ENCODE assay signal across 22 cellular contexts in the genomic region with DNA sequence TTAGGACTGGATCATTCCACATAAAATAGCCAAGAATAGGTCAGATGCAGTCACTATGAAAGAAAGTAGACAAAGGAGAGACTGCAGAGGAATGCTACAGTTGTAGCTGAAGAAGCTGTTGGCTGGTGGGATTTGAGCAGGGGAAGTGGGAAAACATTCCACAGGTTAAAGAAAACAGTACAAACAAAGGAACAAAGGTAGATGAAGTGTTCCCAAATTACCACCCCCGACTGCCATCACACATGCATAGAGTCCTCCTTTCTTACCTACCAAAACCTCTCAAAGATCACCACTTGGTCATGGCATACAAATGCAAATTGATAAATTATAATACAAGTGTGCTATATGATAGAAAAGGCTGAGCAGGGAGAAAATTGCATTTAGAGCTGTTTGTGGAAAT. TPM values are rescaled to one million over a fixed set of nuclear protein-coding genes. Genes with fewer than 3 reads are reported as not detected.
A peak's percentile ranks its signal among the peaks of the same experiment; 100 is the strongest.
DNase-seq lines count a peak whose midpoint lies in the region; ATAC-seq, FAIRE-seq and TF ChIP-seq lines count a peak whose summit lies in the region.
"Had no signal": no experiment of that assay in that cellular context is flagged by ENCODE, and none has a peak within 500 bp of the region (broad histone marks: within the 10 kb centered on the region; RNA-seq: fewer than 3 reads in every experiment).

No MANE protein-coding gene starts in this region.

- no TSS peak for BruUV-seq in K562 (replicated peaks; lab: Mats Ljungman, UMichigan)

- peaks cover 56% of the 10 kb centered on the region for H3K36me3 Mint-ChIP-seq in HFFc6 (ENCODE audit: low read depth)

- no peak for TF ChIP-seq CTCF in HFFc6 (IDR thresholded peaks at IDR 0.05)
- TF ChIP-seq CTCF in K562 (IDR thresholded peaks at IDR 0.05 in 2 of 3, conservative IDR thresholded peaks at IDR 0.05 in 1 of 3; ENCODE audit: insufficient read depth in 2 of 3, low read depth in 1 of 3, low read length in 3 of 3) = no peak

- no peak for FAIRE-seq in K562 (lab: Jason Lieb, UNC)
- FAIRE-seq: islet of Langerhans had no signal

- H3K4me2 ChIP-seq in K562 (ENCODE audit: insufficient read depth, low read length) = no peak overlapping the region

- H3K4me3 Mint-ChIP-seq in HFFc6 = no peak overlapping the region
- H3K4me3 Mint-ChIP-seq: activated CD4-positive, alpha-beta memory T cell treated with anti-CD3 and anti-CD28 coated beads for 36 hours; activated T-cell treated with anti-CD3 and anti-CD28 coated beads, Interleukin-2, amount 50 U/mL, for 4 hours; CD8-positive, alpha-beta T cell; dendritic cell treated with granulocyte-macrophage colony-stimulating factor and Interleukin-4, amounts not matched to agents 40 ng/mL and 50 ng/mL, for 4 days; IgD-negative memory B cell had no signal

- no peak for TF ChIP-seq EP300 in K562 (IDR thresholded peaks at IDR 0.05; ENCODE audit: low read length)

- peaks cover 74% of the 10 kb centered on the region; the same call in 2 of the 3 replicates for H3K36me3 ChIP-seq in K562 (ENCODE audit: control insufficient read depth, insufficient read depth, low read length)
- peaks cover 49% of the 10 kb centered on the region for H3K36me3 ChIP-seq in iPS-20b (ENCODE audit: insufficient read depth, low read depth, low read length)
- H3K36me3 ChIP-seq in rectal smooth muscle tissue (ENCODE audit: control insufficient read depth, insufficient read depth, low read length) = peaks cover 4% of the 10 kb centered on the region

- TF ChIP-seq POLR2A in K562 (conservative IDR thresholded peaks at IDR 0.05) = no peak

- no peak for DNase-seq in HFFc6
- DNase-seq in K562 (ENCODE audit: extremely low read depth in 1 of 4, low spot score in 3 of 4) = no peak
- DNase-seq in GM19238 (ENCODE audit: insufficient read length, low spot score) = no peak
- DNase-seq in NCI-H2029 (lab: John Stamatoyannopoulos, UW) = no peak
- DNase-seq: activated CD4-positive, alpha-beta memory T cell treated with anti-CD3 and anti-CD28 coated beads for 36 hours; activated T-cell treated with anti-CD3 and anti-CD28 coated beads, Interleukin-2, amount 50 U/mL, for 4 hours; brain microvascular endothelial cell; CD8-positive, alpha-beta T cell; DMS79 treated with DMSO at 0.1 percent for 48 hours; gastrocnemius medialis; NCI-H2081; NCI-H524; stimulated activated CD4-positive, alpha-beta T cell treated with anti-CD3 and anti-CD28 coated beads, Interleukin-15, amount 100 ng/mL, for 24 hours; stimulated activated naive CD4-positive, alpha-beta T cell had no signal

- CTCF ChIA-PET in K562 (lab: Yijun Ruan, JAX; ENCODE audit: low intra/inter-chr PET ratio) = no interaction called here

- H3K9me1 ChIP-seq in K562 (ENCODE audit: control insufficient read depth, insufficient read depth, low read length) = no peaks in the 10 kb centered on the region

- intact Hi-C loops in K562 (cut with micrococcal nuclease) = no loop called here

- no peak for ATAC-seq in K562
- no peak for ATAC-seq in GM18861 (IDR thresholded peaks at IDR 0.05; ENCODE audit: unreplicated experiment)
- ATAC-seq: activated naive CD4-positive, alpha-beta T cell treated with anti-CD3 and anti-CD28 coated beads, Interleukin-2, amount 50 U/mL, for 72 hours; activated T-cell treated with anti-CD3 and anti-CD28 coated beads, Interleukin-2, amount 50 U/mL, for 4 hours; CD8-positive, alpha-beta T cell; gastrocnemius medialis had no signal

- H3K27me3 Mint-ChIP-seq in HFFc6 (ENCODE audit: insufficient read depth) = no peaks in the 10 kb centered on the region; the same call in 1 of the 2 replicates
- H3K27me3 Mint-ChIP-seq: activated CD4-positive, alpha-beta memory T cell treated with anti-CD3 and anti-CD28 coated beads for 36 hours; dendritic cell treated with granulocyte-macrophage colony-stimulating factor and Interleukin-4, amounts not matched to agents 40 ng/mL and 50 ng/mL, for 4 days; IgD-negative memory B cell had no signal

- H3K9me3 Mint-ChIP-seq in HFFc6 = no peaks in the 10 kb centered on the region
- H3K9me3 Mint-ChIP-seq: activated CD4-positive, alpha-beta memory T cell treated with anti-CD3 and anti-CD28 coated beads for 36 hours; activated naive CD4-positive, alpha-beta T cell treated with anti-CD3 and anti-CD28 coated beads, Interleukin-2, amount 50 U/mL, for 72 hours; activated T-cell treated with anti-CD3 and anti-CD28 coated beads, Interleukin-2, amount 50 U/mL, for 4 hours; CD8-positive, alpha-beta T cell; dendritic cell treated with granulocyte-macrophage colony-stimulating factor and Interleukin-4, amounts not matched to agents 40 ng/mL and 50 ng/mL, for 4 days; IgD-negative memory B cell had no signal

- H3K27me3 ChIP-seq in K562 (ENCODE audit: control insufficient read depth in 2 of 2, insufficient read depth in 2 of 2, low read length in 2 of 2) (no peaks in the 10 kb centered on the region), iPS-20b (ENCODE audit: insufficient read depth, low read length) (peaks cover 13% of the 10 kb centered on the region; the same call in 1 of the 2 replicates), rectal smooth muscle tissue (ENCODE audit: control insufficient read depth, insufficient read depth, low read length) (no peaks in the 10 kb centered on the region)
- H3K27me3 ChIP-seq: brain microvascular endothelial cell, gastrocnemius medialis, tibial nerve had no signal

- TF ChIP-seq RAD21 in K562 (CRISPR knock-in tag; conservative IDR thresholded peaks at IDR 0.05 in 1 of 2, IDR thresholded peaks at IDR 0.05 in 1 of 2) = no peak

- H3K4me3 ChIP-seq in K562 (no peak overlapping the region), iPS-20b (ENCODE audit: low read length) (peak overlapping the region; percentile 47), rectal smooth muscle tissue (ENCODE audit: low read length) (no peak overlapping the region)
- H3K4me3 ChIP-seq: gastrocnemius medialis, tibial nerve had no signal

- in situ Hi-C loops in K562 (cut with MboI) = no loop called here

- peaks cover 66% of the 10 kb centered on the region for H3K4me1 Mint-ChIP-seq in HFFc6 (ENCODE audit: low read depth)

- H3K79me2 ChIP-seq in K562 (ENCODE audit: control insufficient read depth, insufficient read depth, low read length) = no peaks in the 10 kb centered on the region

- H4K20me1 ChIP-seq in K562 (replicated peaks; ENCODE audit: control insufficient read depth, insufficient read depth, low read length) = no peaks in the 10 kb centered on the region

- no peak overlapping the region for H3K27ac ChIP-seq in K562 (ENCODE audit: extremely low read depth, low read depth, low read length)
- no peak overlapping the region for H3K27ac ChIP-seq in iPS-20b (ENCODE audit: low read length)
- peak overlapping the region; percentile 76 for H3K27ac ChIP-seq in rectal smooth muscle tissue (ENCODE audit: low read depth, low read length)
- H3K27ac ChIP-seq: brain microvascular endothelial cell, gastrocnemius medialis had no signal

- H3K4me1 ChIP-seq in K562 (replicated peaks in 1 of 2; ENCODE audit: control insufficient read depth in 2 of 2, insufficient read depth in 2 of 2, low read length in 2 of 2) (no peaks in the 10 kb centered on the region), iPS-20b (ENCODE audit: insufficient read depth, low read length) (peaks cover 60% of the 10 kb centered on the region), rectal smooth muscle tissue (ENCODE audit: control insufficient read depth, insufficient read depth, low read length) (peaks cover 50% of the 10 kb centered on the region)

- no peak overlapping the region for H2AFZ ChIP-seq in K562 (ENCODE audit: low read depth, low read length)

- peak overlapping the region; percentile 10; the same call in 1 of the 2 replicates for H3K27ac Mint-ChIP-seq in HFFc6
- H3K27ac Mint-ChIP-seq: activated CD4-positive, alpha-beta memory T cell treated with anti-CD3 and anti-CD28 coated beads for 36 hours; activated naive CD4-positive, alpha-beta T cell treated with anti-CD3 and anti-CD28 coated beads, Interleukin-2, amount 50 U/mL, for 72 hours; CD8-positive, alpha-beta T cell; dendritic cell treated with granulocyte-macrophage colony-stimulating factor and Interleukin-4, amounts not matched to agents 40 ng/mL and 50 ng/mL, for 4 days had no signal

- H3K9ac ChIP-seq in K562 (ENCODE audit: insufficient read depth in 1 of 2, low read depth in 2 of 2, low read length in 2 of 2) = no peak overlapping the region
- H3K9ac ChIP-seq in iPS-20b (ENCODE audit: low read depth, low read length) = peak overlapping the region; percentile 60
- no peak overlapping the region for H3K9ac ChIP-seq in rectal smooth muscle tissue (ENCODE audit: low read length)

- POLR2A ChIA-PET in K562 (lab: Yijun Ruan, JAX) = interaction anchor here (0.7 to 3.7 kb wide), 5 partner anchors 10 to 597 kb away, joined by 3 to 14 read pairs (median 4); no protein-coding TSS in a partner anchor

- no peaks in the 10 kb centered on the region for H3K9me3 ChIP-seq in K562 (replicated peaks; ENCODE audit: control insufficient read depth, insufficient read depth, low read depth, low read length)
- H3K9me3 ChIP-seq in iPS-20b (ENCODE audit: insufficient read depth, low read depth, low read length) = no peaks in the 10 kb centered on the region
- H3K9me3 ChIP-seq: gastrocnemius medialis, tibial nerve had no signal

- WGBS in K562 (ENCODE audit: insufficient coverage, low coverage, missing lambda C conversion rate) = 90% methylated on average over 1 of the region's 1 CpG

TF ChIP-seq in K562, 482 proteins besides CTCF, POLR2A, EP300 and RAD21 (continues in another document):
- 0 out of 2 replicates have a peak, but pooled peaks have one; percentile 26 for TF ChIP-seq MYNN (IDR thresholded peaks at IDR 0.05)
- TF ChIP-seq MYNN (CRISPR knock-in tag; IDR thresholded peaks at IDR 0.05) = no peak
- TF ChIP-seq ILF3 (IDR thresholded peaks at IDR 0.05; ENCODE audit: borderline replicate concordance) = no peak

RNA-seq across cellular contexts. Expression of a gene that starts 41.9 kb away (rescaled TPM):
- total RNA-seq in HFFc6 (2021; fragmentation: NEBNext Ultra II Directional; extraction: Animal tissue kit (Norgen Biotek cat#: 25700)) = 10 to 100 TPM; 76.8 to 87.4 (median 82.5) TPM
- total RNA-seq in K562 (2011; cell fraction: chromatin; rRNA removed; ENCODE audit: low replicate concordance) = 145 and 414 TPM in 2 replicates
- 52.5 and 60.0 TPM in 2 replicates for total RNA-seq in K562 (2011; cell fraction: nucleolus; rRNA removed)
- 116 and 161 TPM in 2 replicates for total RNA-seq in K562 (2011; cell fraction: nucleoplasm; rRNA removed)
- total RNA-seq in K562 (2014; rRNA removed) = 128 and 130 TPM in 2 replicates
- total RNA-seq in K562 (2014; rRNA removed; fragmentation: Illumina TruSeq; extraction: Trizol) = 192 and 248 TPM in 2 replicates
- total RNA-seq in K562 (2015; rRNA removed; fragmentation: Illumina TruSeq; extraction: Trizol) = 138 and 155 TPM in 2 replicates
- total RNA-seq in K562 (2021) = 190 and 201 TPM in 2 replicates
- 269 and 357 TPM in 2 replicates for polyA plus RNA-seq in K562 (2011; rRNA removed)
- polyA plus RNA-seq in K562 (2011; cell fraction: cytosol; rRNA removed) = 144 and 306 TPM in 2 replicates
- 65.1 and 120 TPM in 2 replicates for polyA plus RNA-seq in K562 (2011; cell fraction: nucleus; rRNA removed)
- polyA plus RNA-seq in K562 (2012) = 223 and 282 TPM in 2 replicates
- 553 and 639 TPM in 2 replicates for polyA plus RNA-seq in K562 (2014; fragmentation: Illumina TruSeq; extraction: Trizol)
- polyA plus RNA-seq in K562 (2014; fragmentation: Nextera tagmentation; extraction: Ambion mirVana) = 100 to 1,000 TPM; 406 to 588 TPM
- polyA plus RNA-seq in K562 (2014; rRNA removed) = 230 and 247 TPM in 2 replicates
- polyA minus RNA-seq in K562 (2011; rRNA and poly(A)+ RNA removed) = 509 and 557 TPM in 2 replicates
- 79.4 and 89.1 TPM in 2 replicates for polyA minus RNA-seq in K562 (2011; cell fraction: cytosol; rRNA and poly(A)+ RNA removed)
- polyA minus RNA-seq in K562 (2011; cell fraction: nucleus; rRNA and poly(A)+ RNA removed) = 57.2 and 97.5 TPM in 2 replicates
